Comparison of ENCODE assay signal across 1 cellular context in genomic region chr13:31200636-31200970, GRCh38.
TF ChIP-seq lines count a peak whose summit lies in the region.

No MANE protein-coding gene starts in this region.

TF ChIP-seq in K562, 482 proteins besides CTCF, POLR2A, EP300 and RAD21 (continued from another document):
- TF ChIP-seq ARID4B (CRISPR knock-in tag; IDR thresholded peaks at IDR 0.05): no peak
- TF ChIP-seq YY1 (IDR thresholded peaks at IDR 0.05; ENCODE audit: borderline replicate concordance in 1 of 3, control insufficient read depth in 1 of 3, extremely low read depth in 1 of 3, insufficient read depth in 3 of 3, insufficient read length in 1 of 3, insufficient replicate concordance in 2 of 3, low read depth in 1 of 3, low read length in 2 of 3): no peak
- no peak for TF ChIP-seq NR2C2 (CRISPR knock-in tag; IDR thresholded peaks at IDR 0.05)
- TF ChIP-seq NR2C2 (tag; IDR thresholded peaks at IDR 0.05): no peak
- TF ChIP-seq TEAD4 (IDR thresholded peaks at IDR 0.05; ENCODE audit: low read length): no peak
- TF ChIP-seq TEAD4 (CRISPR knock-in tag; IDR thresholded peaks at IDR 0.05; ENCODE audit: borderline replicate concordance): no peak
- no peak for TF ChIP-seq ATF1 (CRISPR knock-in tag; IDR thresholded peaks at IDR 0.05)
- no peak for TF ChIP-seq ATF1 (tag; IDR thresholded peaks at IDR 0.05)
- no peak for TF ChIP-seq ZNF324 (CRISPR knock-in tag; IDR thresholded peaks at IDR 0.05)
- no peak for TF ChIP-seq TAF7 (tag; IDR thresholded peaks at IDR 0.05)
- TF ChIP-seq ZNF449 (CRISPR knock-in tag; IDR thresholded peaks at IDR 0.05): no peak
- no peak for TF ChIP-seq MAZ (CRISPR knock-in tag; conservative IDR thresholded peaks at IDR 0.05 in 1 of 2, IDR thresholded peaks at IDR 0.05 in 1 of 2)
- TF ChIP-seq MEF2D (tag; conservative IDR thresholded peaks at IDR 0.05; ENCODE audit: low read depth): no peak
